ENCODE assay signal across 26 cellular contexts in the genomic region with DNA sequence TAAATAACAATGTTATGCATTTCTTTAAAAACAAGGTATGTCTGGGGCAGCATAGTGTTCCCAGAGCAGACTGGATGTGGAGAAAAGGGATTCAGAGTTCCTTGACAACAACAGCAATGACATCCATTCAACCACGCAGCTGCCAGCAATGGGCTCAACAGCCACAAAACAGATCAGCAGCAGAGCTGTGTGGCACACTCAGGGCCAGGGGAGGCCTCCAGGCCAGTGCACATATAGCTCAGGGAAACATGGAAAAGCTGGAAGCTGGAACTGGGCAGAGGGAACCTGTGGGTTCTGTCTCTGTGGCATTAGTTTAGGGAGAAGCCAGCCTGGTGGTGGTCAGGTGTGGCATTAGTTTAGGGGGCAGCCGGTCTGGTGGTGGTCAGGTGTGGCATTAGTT.
DNase-seq lines count a peak whose midpoint lies in the region; ATAC-seq, FAIRE-seq and TF ChIP-seq lines count a peak whose summit lies in the region.
"Had no signal": no experiment of that assay in that cellular context is flagged by ENCODE, and none has a peak within 500 bp of the region (broad histone marks: within the 10 kb centered on the region; RNA-seq: fewer than 3 reads in every experiment).

No MANE protein-coding gene starts in this region.

- H3K56ac ChIP-seq in mesendoderm (ENCODE audit: low read length) = no peak overlapping the region

- no peak for ATAC-seq in activated CD8-positive, alpha-beta memory T cell treated with anti-CD3 and anti-CD28 coated beads, Interleukin-2, amount 10 ng/mL, durations not matched to agents 7 days and 5 days
- ATAC-seq in sciatic nerve (no peak), HG02885 (IDR thresholded peaks at IDR 0.05; ENCODE audit: poor library complexity, unreplicated experiment) (no peak)
- ATAC-seq: A549, GM12878, GM23338, HCT116 had no signal

- H3K4me1 ChIP-seq in kidney (ENCODE audit: control insufficient read depth in 1 of 2, insufficient read depth in 1 of 2, low read depth in 1 of 2, low read length in 2 of 2) (no peaks in the 10 kb centered on the region), mesendoderm (ENCODE audit: control insufficient read depth, low read depth, low read length) (peaks cover 2% of the 10 kb centered on the region)
- H3K4me1 ChIP-seq: A549; BE2C; BLaER1 treated with 17β-estradiol and CSF1 and Interleukin-3, amounts not matched to agents 10 nM and 100 nM had no signal

- no peak overlapping the region for H2BK120ac ChIP-seq in mesendoderm (ENCODE audit: low read depth, low read length)

- no peaks in the 10 kb centered on the region for H3K79me2 ChIP-seq in mesendoderm (ENCODE audit: control insufficient read depth, insufficient read depth, low read length)

- no peak overlapping the region for H3K4me3 Mint-ChIP-seq in activated CD8-positive, alpha-beta memory T cell treated with anti-CD3 and anti-CD28 coated beads, Interleukin-2, amount 10 ng/mL, durations not matched to agents 7 days and 5 days
- H3K4me3 Mint-ChIP-seq: CD14-positive monocyte; CD4-positive, alpha-beta T cell; CD8-positive, alpha-beta memory T cell; GM23338; H9 had no signal

- no peaks in the 10 kb centered on the region for H3K27me3 ChIP-seq in mesendoderm (ENCODE audit: insufficient read depth, low read length, poor library complexity)
- H3K27me3 ChIP-seq: BE2C; BLaER1 treated with 17β-estradiol and CSF1 and Interleukin-3, amounts not matched to agents 10 nM and 100 nM had no signal

- H3K18ac ChIP-seq in mesendoderm (ENCODE audit: low read length) = no peak overlapping the region

- H3K9me3 Mint-ChIP-seq in activated CD8-positive, alpha-beta memory T cell treated with anti-CD3 and anti-CD28 coated beads, Interleukin-2, amount 10 ng/mL, durations not matched to agents 7 days and 5 days (ENCODE audit: low read depth) = no peaks in the 10 kb centered on the region
- H3K9me3 Mint-ChIP-seq: GM23338 had no signal

- no peaks in the 10 kb centered on the region for H3K36me3 Mint-ChIP-seq in activated CD8-positive, alpha-beta memory T cell treated with anti-CD3 and anti-CD28 coated beads, Interleukin-2, amount 10 ng/mL, durations not matched to agents 7 days and 5 days
- H3K36me3 Mint-ChIP-seq: CD14-positive monocyte; CD8-positive, alpha-beta memory T cell had no signal

- H4K5ac ChIP-seq in mesendoderm (ENCODE audit: low read length) = no peak overlapping the region

- CTCF ChIA-PET in activated CD8-positive, alpha-beta memory T cell treated with anti-CD3 and anti-CD28 coated beads, Interleukin-2, amount 10 ng/mL, durations not matched to agents 7 days and 5 days (lab: Charles Lee) = no interaction called here

- H3K36me3 ChIP-seq in kidney (ENCODE audit: control insufficient read depth in 1 of 2, insufficient read depth in 2 of 2, low read length in 2 of 2) = no peaks in the 10 kb centered on the region
- H3K36me3 ChIP-seq in mesendoderm (ENCODE audit: control insufficient read depth, insufficient read depth, low read length) = no peaks in the 10 kb centered on the region
- H3K36me3 ChIP-seq: BE2C; BLaER1 treated with 17β-estradiol and CSF1 and Interleukin-3, amounts not matched to agents 10 nM and 100 nM had no signal

- no peak overlapping the region for H3K27ac Mint-ChIP-seq in activated CD8-positive, alpha-beta memory T cell treated with anti-CD3 and anti-CD28 coated beads, Interleukin-2, amount 10 ng/mL, durations not matched to agents 7 days and 5 days
- H3K27ac Mint-ChIP-seq: CD14-positive monocyte; CD4-positive, alpha-beta T cell; CD8-positive, alpha-beta memory T cell had no signal

- FAIRE-seq in kidney (lab: Jason Lieb, UNC) = no peak
- FAIRE-seq: A549, GM12878, GM19239 had no signal

- H3K4me3 ChIP-seq in kidney (ENCODE audit: low read length in 2 of 2) (no peak overlapping the region), mesendoderm (ENCODE audit: low read length) (no peak overlapping the region)
- H3K4me3 ChIP-seq: A549; BLaER1 treated with 17β-estradiol and CSF1 and Interleukin-3, amounts not matched to agents 10 nM and 100 nM; GM12878; GM23338 had no signal

- no CpG with 5 or more reads among the region's 2 CpGs for WGBS in mesendoderm (ENCODE audit: extremely low coverage, insufficient coverage, low lambda C conversion rate)

- H3K27ac ChIP-seq in kidney (ENCODE audit: low read depth in 2 of 2, low read length in 2 of 2) = no peak overlapping the region
- H3K27ac ChIP-seq in mesendoderm (ENCODE audit: low read depth, low read length) = no peak overlapping the region
- H3K27ac ChIP-seq: A549; BLaER1 treated with 17β-estradiol and CSF1 and Interleukin-3, amounts not matched to agents 10 nM and 100 nM had no signal

- H3K79me1 ChIP-seq in mesendoderm (ENCODE audit: low read length) = no peaks in the 10 kb centered on the region

- no peak for TF ChIP-seq CTCF in kidney (IDR thresholded peaks at IDR 0.05; ENCODE audit: borderline replicate concordance, extremely low read depth, insufficient read depth)

- H3K4me2 ChIP-seq in mesendoderm (ENCODE audit: low read length) = no peak overlapping the region
- H3K4me2 ChIP-seq: A549; BLaER1 treated with 17β-estradiol and CSF1 and Interleukin-3, amounts not matched to agents 10 nM and 100 nM; GM23338 had no signal

- H2AK5ac ChIP-seq in mesendoderm (ENCODE audit: low read length) = no peak overlapping the region

- H2BK5ac ChIP-seq in mesendoderm (ENCODE audit: low read length) = no peak overlapping the region

- H3K9me3 ChIP-seq in kidney (ENCODE audit: control insufficient read depth in 1 of 2, low read length in 2 of 2) = no peaks in the 10 kb centered on the region
- H3K9me3 ChIP-seq: A549, BE2C had no signal

- peak; percentile 6 for DNase-seq in activated CD8-positive, alpha-beta memory T cell treated with anti-CD3 and anti-CD28 coated beads, Interleukin-2, amount 50 U/mL, for 48 hours
- DNase-seq in activated CD8-positive, alpha-beta memory T cell treated with anti-CD3 and anti-CD28 coated beads, Interleukin-2, amount 10 ng/mL, durations not matched to agents 7 days and 5 days = no peak
- DNase-seq in mesenteric fat pad (ENCODE audit: low spot score) (peak; percentile 14), sciatic nerve (ENCODE audit: low spot score) (peak; percentile 1), kidney (no peak), mesendoderm (no peak)
- DNase-seq: 8988T; ACHN; AML-193; BE2C; Calu3; CD4-positive, alpha-beta T cell; CD8-positive, alpha-beta memory T cell; COR-L47; DMS79; EL; GDM1; H9 had no signal

- no peak overlapping the region for H3K23ac ChIP-seq in mesendoderm (ENCODE audit: low read length)

- intact Hi-C loops in sciatic nerve (cut with DNase I) = no loop called here
- intact Hi-C loops in kidney (cut with DNase I) = no loop called here

- H2BK15ac ChIP-seq in mesendoderm (replicated peaks; ENCODE audit: low read depth) = no peak overlapping the region

- no peak overlapping the region for H3K9ac ChIP-seq in kidney (ENCODE audit: low read length in 2 of 2)
- H3K9ac ChIP-seq in mesendoderm (ENCODE audit: low read length) = no peak overlapping the region
- H3K9ac ChIP-seq: BLaER1 treated with 17β-estradiol and CSF1 and Interleukin-3, amounts not matched to agents 10 nM and 100 nM had no signal

- no peaks in the 10 kb centered on the region for H3K4me1 Mint-ChIP-seq in activated CD8-positive, alpha-beta memory T cell treated with anti-CD3 and anti-CD28 coated beads, Interleukin-2, amount 10 ng/mL, durations not matched to agents 7 days and 5 days
- H3K4me1 Mint-ChIP-seq: CD14-positive monocyte; CD8-positive, alpha-beta memory T cell had no signal

- no peak overlapping the region for H3K4ac ChIP-seq in mesendoderm (ENCODE audit: low read depth, low read length)

- no peak overlapping the region for H4K8ac ChIP-seq in mesendoderm (ENCODE audit: low read depth, low read length)

- H3K27me3 Mint-ChIP-seq in activated CD8-positive, alpha-beta memory T cell treated with anti-CD3 and anti-CD28 coated beads, Interleukin-2, amount 10 ng/mL, durations not matched to agents 7 days and 5 days = no peaks in the 10 kb centered on the region

Comparison
In these comparisons a context has a peak if more than half of its experiments do, and no peak if none do; other contexts are left out.
1. DNase-seq: peak in activated CD8-positive, alpha-beta memory T cell treated with anti-CD3 and anti-CD28 coated beads, Interleukin-2, amount 50 U/mL, for 48 hours (single experiment), mesenteric fat pad (single experiment) and sciatic nerve (single experiment); none in activated CD8-positive, alpha-beta memory T cell treated with anti-CD3 and anti-CD28 coated beads, Interleukin-2, amount 10 ng/mL, durations not matched to agents 7 days and 5 days (single experiment), kidney (single experiment) and mesendoderm (single experiment).